1 cellular context compared by ENCODE assay signal in the genomic region with DNA sequence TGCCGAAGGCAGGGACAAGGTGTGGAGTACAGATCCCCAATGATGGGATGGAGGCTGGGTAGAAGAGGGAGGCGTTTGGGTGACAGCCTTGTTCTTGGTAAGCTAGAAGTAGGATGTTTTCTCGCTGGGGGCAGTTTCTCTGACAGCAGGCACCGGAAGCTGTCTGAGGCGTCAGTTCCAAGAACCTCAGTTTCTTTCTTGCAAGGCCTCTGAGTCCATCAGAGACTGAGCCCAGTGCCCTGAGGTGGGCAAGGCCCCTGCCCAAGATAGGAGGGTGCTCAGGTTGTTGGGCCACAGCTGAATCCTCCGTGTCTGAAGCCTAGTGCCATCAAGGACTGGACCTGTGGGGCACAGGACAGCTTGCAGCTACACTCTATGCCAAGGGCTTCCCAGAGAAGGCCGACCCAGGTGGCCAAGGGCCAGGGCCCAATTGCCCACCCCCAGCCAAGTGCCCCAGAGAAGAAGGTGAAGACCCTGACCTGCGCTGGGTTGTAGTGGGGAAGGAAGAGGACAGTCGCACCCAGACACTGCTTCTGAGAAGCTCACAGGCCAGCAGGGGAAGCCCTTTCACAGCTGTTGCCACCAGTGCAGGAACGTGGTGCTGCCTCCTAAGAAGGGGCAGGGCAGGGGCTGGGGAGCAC.
TF ChIP-seq lines count a peak whose summit lies in the region.

No MANE protein-coding gene starts in this region.

TF ChIP-seq in H1, 55 proteins besides CTCF, POLR2A, EP300 and RAD21:
- TF ChIP-seq RXRA (IDR thresholded peaks at IDR 0.05; ENCODE audit: insufficient read depth, low read depth, low read length) (no peak), TAF1 (IDR thresholded peaks at IDR 0.05; ENCODE audit: low read depth, low read length) (no peak), MAFK (IDR thresholded peaks at IDR 0.05; ENCODE audit: low read depth, low read length) (no peak)
